In the genomic region with DNA sequence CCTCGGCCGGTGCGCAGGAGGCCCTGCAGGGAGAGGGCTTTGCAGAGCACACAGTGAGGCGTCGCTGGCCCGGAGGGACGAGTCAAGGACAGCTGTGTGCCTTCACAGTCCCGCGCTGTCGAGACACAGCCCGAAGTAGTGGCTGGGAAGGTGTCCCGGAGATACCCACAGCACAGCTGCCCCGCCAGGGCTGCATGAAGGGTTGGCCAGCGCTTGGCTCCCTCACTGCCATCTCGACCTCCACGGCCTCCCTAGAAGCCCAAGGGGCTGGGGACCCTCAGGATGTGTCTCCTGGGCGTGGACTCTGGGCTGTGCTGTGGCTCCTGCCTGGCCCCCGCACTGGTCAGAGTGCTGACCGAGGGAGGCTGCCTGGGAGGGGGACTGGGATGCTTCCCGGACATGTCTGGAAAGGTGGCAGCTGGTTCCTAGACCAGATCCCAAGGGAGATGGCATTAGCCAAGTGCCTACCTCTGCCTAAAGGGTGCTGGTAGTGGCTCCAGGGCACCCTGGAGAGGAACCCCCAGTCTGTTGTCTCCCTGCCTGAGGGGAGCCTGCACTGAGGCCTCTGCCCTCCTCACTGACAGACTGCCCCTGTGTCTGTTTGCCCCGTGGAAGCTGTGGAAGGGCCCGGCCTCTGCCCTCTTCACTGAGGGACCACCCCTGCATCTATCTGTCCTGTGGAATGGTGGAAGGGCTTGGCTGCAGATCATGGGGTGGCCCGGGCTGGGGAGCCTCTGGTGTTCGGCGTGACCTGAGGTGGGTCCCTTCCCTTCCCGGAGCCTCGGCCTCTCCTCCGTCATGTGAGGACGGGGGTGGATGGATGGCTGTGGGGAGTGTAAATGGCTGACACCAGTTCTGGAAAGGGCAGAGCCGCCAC, we compare ENCODE assay signal across 1 cellular context.
TF ChIP-seq lines count a peak whose summit lies in the region.

No MANE protein-coding gene starts in this region.

TF ChIP-seq in A549, 52 proteins besides CTCF, POLR2A, EP300 and RAD21 (continued from another document):
- TF ChIP-seq, protein P1, sequence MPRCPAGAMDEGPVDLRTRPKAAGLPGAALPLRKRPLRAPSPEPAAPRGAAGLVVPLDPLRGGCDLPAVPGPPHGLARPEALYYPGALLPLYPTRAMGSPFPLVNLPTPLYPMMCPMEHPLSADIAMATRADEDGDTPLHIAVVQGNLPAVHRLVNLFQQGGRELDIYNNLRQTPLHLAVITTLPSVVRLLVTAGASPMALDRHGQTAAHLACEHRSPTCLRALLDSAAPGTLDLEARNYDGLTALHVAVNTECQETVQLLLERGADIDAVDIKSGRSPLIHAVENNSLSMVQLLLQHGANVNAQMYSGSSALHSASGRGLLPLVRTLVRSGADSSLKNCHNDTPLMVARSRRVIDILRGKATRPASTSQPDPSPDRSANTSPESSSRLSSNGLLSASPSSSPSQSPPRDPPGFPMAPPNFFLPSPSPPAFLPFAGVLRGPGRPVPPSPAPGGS (IDR thresholded peaks at IDR 0.05): no peak
- TF ChIP-seq TFCP2L1 (CRISPR knock-in tag; IDR thresholded peaks at IDR 0.05): no peak
- TF ChIP-seq TP53 (CRISPR knock-in tag; IDR thresholded peaks at IDR 0.05): no peak
- TF ChIP-seq ZC3H11A (IDR thresholded peaks at IDR 0.05): no peak
- TF ChIP-seq CBX2 (IDR thresholded peaks at IDR 0.05; ENCODE audit: borderline replicate concordance, low read depth): no peak
- TF ChIP-seq NPAS2 (CRISPR knock-in tag; IDR thresholded peaks at IDR 0.05; ENCODE audit: borderline replicate concordance): no peak
- TF ChIP-seq MYC (IDR thresholded peaks at IDR 0.05; ENCODE audit: borderline replicate concordance, low read length): no peak
- TF ChIP-seq ZFP36 (IDR thresholded peaks at IDR 0.05; ENCODE audit: borderline replicate concordance, partially characterized antibody): no peak
- TF ChIP-seq SREBF2 (IDR thresholded peaks at IDR 0.05): no peak
- TF ChIP-seq PHF8 (IDR thresholded peaks at IDR 0.05; ENCODE audit: borderline replicate concordance, low read depth): no peak
- TF ChIP-seq RARB (CRISPR knock-in tag; IDR thresholded peaks at IDR 0.05): no peak
- TF ChIP-seq, protein P2, sequence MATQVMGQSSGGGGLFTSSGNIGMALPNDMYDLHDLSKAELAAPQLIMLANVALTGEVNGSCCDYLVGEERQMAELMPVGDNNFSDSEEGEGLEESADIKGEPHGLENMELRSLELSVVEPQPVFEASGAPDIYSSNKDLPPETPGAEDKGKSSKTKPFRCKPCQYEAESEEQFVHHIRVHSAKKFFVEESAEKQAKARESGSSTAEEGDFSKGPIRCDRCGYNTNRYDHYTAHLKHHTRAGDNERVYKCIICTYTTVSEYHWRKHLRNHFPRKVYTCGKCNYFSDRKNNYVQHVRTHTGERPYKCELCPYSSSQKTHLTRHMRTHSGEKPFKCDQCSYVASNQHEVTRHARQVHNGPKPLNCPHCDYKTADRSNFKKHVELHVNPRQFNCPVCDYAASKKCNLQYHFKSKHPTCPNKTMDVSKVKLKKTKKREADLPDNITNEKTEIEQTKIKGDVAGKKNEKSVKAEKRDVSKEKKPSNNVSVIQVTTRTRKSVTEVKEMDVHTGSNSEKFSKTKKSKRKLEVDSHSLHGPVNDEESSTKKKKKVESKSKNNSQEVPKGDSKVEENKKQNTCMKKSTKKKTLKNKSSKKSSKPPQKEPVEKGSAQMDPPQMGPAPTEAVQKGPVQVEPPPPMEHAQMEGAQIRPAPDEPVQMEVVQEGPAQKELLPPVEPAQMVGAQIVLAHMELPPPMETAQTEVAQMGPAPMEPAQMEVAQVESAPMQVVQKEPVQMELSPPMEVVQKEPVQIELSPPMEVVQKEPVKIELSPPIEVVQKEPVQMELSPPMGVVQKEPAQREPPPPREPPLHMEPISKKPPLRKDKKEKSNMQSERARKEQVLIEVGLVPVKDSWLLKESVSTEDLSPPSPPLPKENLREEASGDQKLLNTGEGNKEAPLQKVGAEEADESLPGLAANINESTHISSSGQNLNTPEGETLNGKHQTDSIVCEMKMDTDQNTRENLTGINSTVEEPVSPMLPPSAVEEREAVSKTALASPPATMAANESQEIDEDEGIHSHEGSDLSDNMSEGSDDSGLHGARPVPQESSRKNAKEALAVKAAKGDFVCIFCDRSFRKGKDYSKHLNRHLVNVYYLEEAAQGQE (IDR thresholded peaks at IDR 0.05): no peak
- TF ChIP-seq NFE2L2 (conservative IDR thresholded peaks at IDR 0.05; ENCODE audit: low read length): no peak
